ENCODE assay signal across 17 cellular contexts in genomic region chr15:79736435-79737000, GRCh38.
"Had no signal": no experiment of that assay in that cellular context is flagged by ENCODE, and none has a peak within 500 bp of the region (broad histone marks: within the 10 kb centered on the region; RNA-seq: fewer than 3 reads in every experiment).

No MANE protein-coding gene starts in this region.

- ATAC-seq: activated naive CD8-positive, alpha-beta T cell treated with anti-CD3 and anti-CD28 coated beads, Interleukin-2, amount 50 U/mL, for 24 hours; heart left ventricle; left lung; naive thymus-derived CD8-positive, alpha-beta T cell; pancreas; stimulated activated effector memory CD8-positive, alpha-beta T cell treated with anti-CD3 and anti-CD28 coated beads, Interleukin-12 subunit alpha, Interleukin-12 subunit beta, amount 100 ng/mL, for 72 hours had no signal

- DNase-seq: activated CD4-positive, alpha-beta T cell treated with anti-CD3 and anti-CD28 coated beads for 1 hour; activated CD4-positive, alpha-beta T cell treated with anti-CD3 and anti-CD28 coated beads, Interleukin-2, amount 50 U/mL, for 4 hours; activated naive CD4-positive, alpha-beta T cell; activated naive CD8-positive, alpha-beta T cell treated with anti-CD3 and anti-CD28 coated beads, Interleukin-2, amount 50 U/mL, for 24 hours; activated T-cell treated with anti-CD3 and anti-CD28 coated beads for 4 hours; aorta; effector CD8-positive, alpha-beta T cell; heart left ventricle; left lung; naive thymus-derived CD8-positive, alpha-beta T cell; pancreas; retina; stimulated activated CD4-positive, alpha-beta T cell treated with anti-CD3 and anti-CD28 coated beads, Interleukin-12 subunit alpha, Interleukin-12 subunit beta, amount 100 ng/mL, for 4 hours; stimulated activated CD4-positive, alpha-beta T cell treated with anti-CD3 and anti-CD28 coated beads, Interleukin-2, amount 100 ng/mL, for 24 hours; T1000 had no signal

- H3K4me3 ChIP-seq: heart left ventricle, left lung, pancreas, thoracic aorta had no signal
